1 cellular context compared by ENCODE assay signal in the genomic region with DNA sequence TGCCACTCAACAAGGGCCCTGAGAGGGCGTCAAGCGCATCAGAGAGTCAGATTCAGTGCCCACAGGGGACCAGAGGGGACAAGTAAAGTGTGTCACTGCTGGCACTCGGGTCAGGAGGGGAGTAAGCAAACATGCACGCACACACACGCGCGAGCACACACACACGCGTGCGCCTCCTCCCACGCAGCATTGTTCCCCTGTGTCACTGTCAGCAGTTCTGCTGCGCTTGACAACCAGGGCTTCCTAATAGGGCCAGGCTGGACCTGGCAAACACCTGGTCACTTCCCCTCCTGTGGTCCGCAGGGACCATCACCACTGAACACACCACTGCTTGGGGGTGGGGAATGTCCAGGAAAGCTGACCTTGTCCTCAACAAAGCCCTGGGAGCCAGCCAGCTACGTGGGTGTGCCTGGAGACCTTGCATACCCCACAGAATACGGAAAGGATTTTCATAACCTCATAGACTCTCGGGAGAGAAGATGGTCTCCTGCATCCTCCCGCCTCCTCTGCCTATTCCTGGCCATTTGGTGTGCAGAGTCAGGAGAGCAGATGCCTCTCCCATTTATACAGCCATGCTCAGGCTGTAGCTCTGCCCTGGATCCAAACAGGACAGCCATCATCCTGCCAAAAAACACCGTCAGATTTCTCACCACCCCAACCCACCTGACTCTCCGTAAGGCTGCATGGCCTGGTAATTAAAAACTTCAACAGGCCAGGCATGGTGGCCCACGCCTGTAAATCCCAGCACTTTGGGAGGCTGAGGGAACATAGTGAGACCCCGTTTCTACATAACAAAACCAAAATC.
TF ChIP-seq lines count a peak whose summit lies in the region.

No MANE protein-coding gene starts in this region.

TF ChIP-seq in HepG2, 621 proteins besides CTCF, POLR2A, EP300 and RAD21 (continued from another document):
- TF ChIP-seq, protein P1, sequence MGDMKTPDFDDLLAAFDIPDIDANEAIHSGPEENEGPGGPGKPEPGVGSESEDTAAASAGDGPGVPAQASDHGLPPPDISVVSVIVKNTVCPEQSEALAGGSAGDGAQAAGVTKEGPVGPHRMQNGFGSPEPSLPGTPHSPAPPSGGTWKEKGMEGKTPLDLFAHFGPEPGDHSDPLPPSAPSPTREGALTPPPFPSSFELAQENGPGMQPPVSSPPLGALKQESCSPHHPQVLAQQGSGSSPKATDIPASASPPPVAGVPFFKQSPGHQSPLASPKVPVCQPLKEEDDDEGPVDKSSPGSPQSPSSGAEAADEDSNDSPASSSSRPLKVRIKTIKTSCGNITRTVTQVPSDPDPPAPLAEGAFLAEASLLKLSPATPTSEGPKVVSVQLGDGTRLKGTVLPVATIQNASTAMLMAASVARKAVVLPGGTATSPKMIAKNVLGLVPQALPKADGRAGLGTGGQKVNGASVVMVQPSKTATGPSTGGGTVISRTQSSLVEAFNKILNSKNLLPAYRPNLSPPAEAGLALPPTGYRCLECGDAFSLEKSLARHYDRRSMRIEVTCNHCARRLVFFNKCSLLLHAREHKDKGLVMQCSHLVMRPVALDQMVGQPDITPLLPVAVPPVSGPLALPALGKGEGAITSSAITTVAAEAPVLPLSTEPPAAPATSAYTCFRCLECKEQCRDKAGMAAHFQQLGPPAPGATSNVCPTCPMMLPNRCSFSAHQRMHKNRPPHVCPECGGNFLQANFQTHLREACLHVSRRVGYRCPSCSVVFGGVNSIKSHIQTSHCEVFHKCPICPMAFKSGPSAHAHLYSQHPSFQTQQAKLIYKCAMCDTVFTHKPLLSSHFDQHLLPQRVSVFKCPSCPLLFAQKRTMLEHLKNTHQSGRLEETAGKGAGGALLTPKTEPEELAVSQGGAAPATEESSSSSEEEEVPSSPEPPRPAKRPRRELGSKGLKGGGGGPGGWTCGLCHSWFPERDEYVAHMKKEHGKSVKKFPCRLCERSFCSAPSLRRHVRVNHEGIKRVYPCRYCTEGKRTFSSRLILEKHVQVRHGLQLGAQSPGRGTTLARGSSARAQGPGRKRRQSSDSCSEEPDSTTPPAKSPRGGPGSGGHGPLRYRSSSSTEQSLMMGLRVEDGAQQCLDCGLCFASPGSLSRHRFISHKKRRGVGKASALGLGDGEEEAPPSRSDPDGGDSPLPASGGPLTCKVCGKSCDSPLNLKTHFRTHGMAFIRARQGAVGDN (CRISPR knock-in tag; IDR thresholded peaks at IDR 0.05) = peak; percentile 28; the same call in 1 of the 2 replicates
- TF ChIP-seq ZNF550 (CRISPR knock-in tag; IDR thresholded peaks at IDR 0.05; ENCODE audit: borderline replicate concordance) (no peak), ZNF446 (CRISPR knock-in tag; IDR thresholded peaks at IDR 0.05) (no peak), ELF3 (CRISPR knock-in tag; IDR thresholded peaks at IDR 0.05) (no peak), PHF8 (CRISPR knock-in tag; IDR thresholded peaks at IDR 0.05) (no peak), KAT7 (CRISPR knock-in tag; IDR thresholded peaks at IDR 0.05; ENCODE audit: borderline replicate concordance) (no peak), NPAS2 (CRISPR knock-in tag; IDR thresholded peaks at IDR 0.05; ENCODE audit: borderline replicate concordance) (no peak), ZNF354B (CRISPR knock-in tag; IDR thresholded peaks at IDR 0.05) (no peak)
- TF ChIP-seq, protein P2, sequence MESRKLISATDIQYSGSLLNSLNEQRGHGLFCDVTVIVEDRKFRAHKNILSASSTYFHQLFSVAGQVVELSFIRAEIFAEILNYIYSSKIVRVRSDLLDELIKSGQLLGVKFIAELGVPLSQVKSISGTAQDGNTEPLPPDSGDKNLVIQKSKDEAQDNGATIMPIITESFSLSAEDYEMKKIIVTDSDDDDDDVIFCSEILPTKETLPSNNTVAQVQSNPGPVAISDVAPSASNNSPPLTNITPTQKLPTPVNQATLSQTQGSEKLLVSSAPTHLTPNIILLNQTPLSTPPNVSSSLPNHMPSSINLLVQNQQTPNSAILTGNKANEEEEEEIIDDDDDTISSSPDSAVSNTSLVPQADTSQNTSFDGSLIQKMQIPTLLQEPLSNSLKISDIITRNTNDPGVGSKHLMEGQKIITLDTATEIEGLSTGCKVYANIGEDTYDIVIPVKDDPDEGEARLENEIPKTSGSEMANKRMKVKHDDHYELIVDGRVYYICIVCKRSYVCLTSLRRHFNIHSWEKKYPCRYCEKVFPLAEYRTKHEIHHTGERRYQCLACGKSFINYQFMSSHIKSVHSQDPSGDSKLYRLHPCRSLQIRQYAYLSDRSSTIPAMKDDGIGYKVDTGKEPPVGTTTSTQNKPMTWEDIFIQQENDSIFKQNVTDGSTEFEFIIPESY (CRISPR knock-in tag; IDR thresholded peaks at IDR 0.05) = peak; percentile 13; the same call in 1 of the 2 replicates
- TF ChIP-seq, protein P3, sequence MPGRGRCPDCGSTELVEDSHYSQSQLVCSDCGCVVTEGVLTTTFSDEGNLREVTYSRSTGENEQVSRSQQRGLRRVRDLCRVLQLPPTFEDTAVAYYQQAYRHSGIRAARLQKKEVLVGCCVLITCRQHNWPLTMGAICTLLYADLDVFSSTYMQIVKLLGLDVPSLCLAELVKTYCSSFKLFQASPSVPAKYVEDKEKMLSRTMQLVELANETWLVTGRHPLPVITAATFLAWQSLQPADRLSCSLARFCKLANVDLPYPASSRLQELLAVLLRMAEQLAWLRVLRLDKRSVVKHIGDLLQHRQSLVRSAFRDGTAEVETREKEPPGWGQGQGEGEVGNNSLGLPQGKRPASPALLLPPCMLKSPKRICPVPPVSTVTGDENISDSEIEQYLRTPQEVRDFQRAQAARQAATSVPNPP (CRISPR knock-in tag; IDR thresholded peaks at IDR 0.05) = no peak
